In genomic region chr12:112937741-112938719, GRCh38 we compare ENCODE assay signal across 1 cellular context.
TF ChIP-seq lines count a peak whose summit lies in the region.

A gene with protein sequence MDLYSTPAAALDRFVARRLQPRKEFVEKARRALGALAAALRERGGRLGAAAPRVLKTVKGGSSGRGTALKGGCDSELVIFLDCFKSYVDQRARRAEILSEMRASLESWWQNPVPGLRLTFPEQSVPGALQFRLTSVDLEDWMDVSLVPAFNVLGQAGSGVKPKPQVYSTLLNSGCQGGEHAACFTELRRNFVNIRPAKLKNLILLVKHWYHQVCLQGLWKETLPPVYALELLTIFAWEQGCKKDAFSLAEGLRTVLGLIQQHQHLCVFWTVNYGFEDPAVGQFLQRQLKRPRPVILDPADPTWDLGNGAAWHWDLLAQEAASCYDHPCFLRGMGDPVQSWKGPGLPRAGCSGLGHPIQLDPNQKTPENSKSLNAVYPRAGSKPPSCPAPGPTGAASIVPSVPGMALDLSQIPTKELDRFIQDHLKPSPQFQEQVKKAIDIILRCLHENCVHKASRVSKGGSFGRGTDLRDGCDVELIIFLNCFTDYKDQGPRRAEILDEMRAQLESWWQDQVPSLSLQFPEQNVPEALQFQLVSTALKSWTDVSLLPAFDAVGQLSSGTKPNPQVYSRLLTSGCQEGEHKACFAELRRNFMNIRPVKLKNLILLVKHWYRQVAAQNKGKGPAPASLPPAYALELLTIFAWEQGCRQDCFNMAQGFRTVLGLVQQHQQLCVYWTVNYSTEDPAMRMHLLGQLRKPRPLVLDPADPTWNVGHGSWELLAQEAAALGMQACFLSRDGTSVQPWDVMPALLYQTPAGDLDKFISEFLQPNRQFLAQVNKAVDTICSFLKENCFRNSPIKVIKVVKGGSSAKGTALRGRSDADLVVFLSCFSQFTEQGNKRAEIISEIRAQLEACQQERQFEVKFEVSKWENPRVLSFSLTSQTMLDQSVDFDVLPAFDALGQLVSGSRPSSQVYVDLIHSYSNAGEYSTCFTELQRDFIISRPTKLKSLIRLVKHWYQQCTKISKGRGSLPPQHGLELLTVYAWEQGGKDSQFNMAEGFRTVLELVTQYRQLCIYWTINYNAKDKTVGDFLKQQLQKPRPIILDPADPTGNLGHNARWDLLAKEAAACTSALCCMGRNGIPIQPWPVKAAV (plus strand): TSS chr12:112938474. CDS start chr12:112938531, 57 bp downstream.

TF ChIP-seq in SK-N-SH, 30 proteins besides CTCF, POLR2A, EP300 and RAD21 (continued from another document):
- no peak for TF ChIP-seq EZH2phosphoT487 (IDR thresholded peaks at IDR 0.05; ENCODE audit: borderline replicate concordance, low read depth)
- TF ChIP-seq NRF1 (IDR thresholded peaks at IDR 0.05; ENCODE audit: low read depth, low read length): peak; percentile 3; the same call in 1 of the 2 replicates
- 0 out of 2 replicates have a peak, but pooled peaks have one; percentile 22 for TF ChIP-seq FOXJ3 (CRISPR knock-in tag; IDR thresholded peaks at IDR 0.05)
- TF ChIP-seq RFX5 (IDR thresholded peaks at IDR 0.05; ENCODE audit: low read length): no peak
- no peak for TF ChIP-seq NFIC (IDR thresholded peaks at IDR 0.05; ENCODE audit: borderline replicate concordance)
